8 cellular contexts compared by ENCODE assay signal in the genomic region with DNA sequence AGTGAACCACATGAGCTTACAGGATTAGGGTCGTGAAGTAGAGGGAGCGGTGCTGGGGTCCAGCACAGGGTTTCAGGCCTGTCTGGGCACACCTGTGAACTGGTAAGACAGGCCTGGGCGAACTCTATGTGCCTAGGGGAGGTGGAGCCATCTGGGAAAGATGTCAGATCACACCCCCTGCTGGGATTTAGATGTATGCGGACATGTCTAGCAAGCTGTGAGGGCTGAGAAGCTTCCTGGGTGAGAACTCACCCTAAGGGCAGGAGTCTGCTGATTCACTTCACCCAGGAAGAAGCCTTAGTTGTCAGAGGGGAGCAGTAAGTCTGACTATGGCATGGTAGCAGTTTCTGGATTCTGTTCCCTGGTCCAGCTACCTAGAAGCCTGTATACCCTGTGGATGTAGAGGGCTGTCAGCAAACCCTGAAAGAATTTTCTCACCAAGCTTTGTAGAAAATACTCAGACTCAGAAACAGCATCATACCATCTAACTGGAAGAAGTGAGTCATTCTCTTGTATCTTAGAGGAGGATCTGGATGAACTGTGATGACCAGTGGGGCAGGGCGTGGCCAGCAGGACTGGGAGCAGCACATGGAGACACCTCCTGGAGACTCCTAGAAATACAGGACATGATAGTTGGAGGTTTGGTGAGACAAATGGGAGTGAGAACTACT. TPM values are rescaled to one million over a fixed set of nuclear protein-coding genes. Genes with fewer than 3 reads are reported as not detected.
DNase-seq lines count a peak whose midpoint lies in the region; ATAC-seq, FAIRE-seq and TF ChIP-seq lines count a peak whose summit lies in the region.

No MANE protein-coding gene starts in this region.

- no peak overlapping the region for H3K27ac ChIP-seq in GM12878 (ENCODE audit: control insufficient read depth, insufficient read depth)

- H3K4me1 Mint-ChIP-seq in stimulated activated effector memory CD8-positive, alpha-beta T cell treated with anti-CD3 and anti-CD28 coated beads, Interleukin-12 subunit alpha, Interleukin-12 subunit beta, amount 100 ng/mL, for 72 hours, result peaks cover 8% of the 10 kb centered on the region

- no peak overlapping the region for H3K4me2 ChIP-seq in GM12878 (ENCODE audit: control insufficient read depth, insufficient read depth)

- TF ChIP-seq POLR2A in GM12878 (IDR thresholded peaks at IDR 0.05; ENCODE audit: low read depth, low read length), result no peak

- H3K79me2 ChIP-seq in GM12878 (ENCODE audit: control insufficient read depth, insufficient read depth, low read length), result no peaks in the 10 kb centered on the region

- in situ Hi-C loops in GM12878 (cut with MboI), result no loop called here

- no peaks in the 10 kb centered on the region for H3K4me1 ChIP-seq in GM12878 (ENCODE audit: control insufficient read depth, insufficient read depth, low read length)

- H3K27ac Mint-ChIP-seq in stimulated activated effector memory CD8-positive, alpha-beta T cell treated with anti-CD3 and anti-CD28 coated beads, Interleukin-12 subunit alpha, Interleukin-12 subunit beta, amount 100 ng/mL, for 72 hours, result peak overlapping the region; percentile 30

- FAIRE-seq in GM12878 (lab: Jason Lieb, UNC), result no peak

- SMC1A ChIA-PET in GM12878 (lab: Charles Lee; ENCODE audit: uncharacterized antibody, unreplicated experiment), result interaction anchor here (2.6 kb wide), 1 partner anchor 263 kb away, joined by 9 read pairs; no protein-coding TSS in a partner anchor

- RAD21 ChIA-PET in GM12878 (lab: Charles Lee; ENCODE audit: unreplicated experiment), result no interaction called here

- DNase-seq in AG20443 (ENCODE audit: low spot score) (peak; percentile 94), NCI-H526 (lab: John Stamatoyannopoulos, UW) (peak; percentile 66 to 67), GM12878 (ENCODE audit: low read depth, low spot score) (no peak), islet precursor cell (peak; percentile 98)
- no peak for DNase-seq in stimulated activated effector memory CD8-positive, alpha-beta T cell treated with anti-CD3 and anti-CD28 coated beads, Interleukin-12 subunit alpha, Interleukin-12 subunit beta, amount 100 ng/mL, for 72 hours (ENCODE audit: low spot score in 2 of 2)

- H3K9me3 ChIP-seq in GM12878 (replicated peaks; ENCODE audit: control insufficient read depth, insufficient read depth, low read length), result no peaks in the 10 kb centered on the region

- no peak for TF ChIP-seq EP300 in GM12878 (IDR thresholded peaks at IDR 0.05; ENCODE audit: borderline replicate concordance in 1 of 2, control insufficient read depth in 1 of 2, low read depth in 2 of 2, low read length in 2 of 2)

- H3K4me3 Mint-ChIP-seq in stimulated activated effector memory CD8-positive, alpha-beta T cell treated with anti-CD3 and anti-CD28 coated beads, Interleukin-12 subunit alpha, Interleukin-12 subunit beta, amount 100 ng/mL, for 72 hours, result no peak overlapping the region

- no peak overlapping the region for H3K4me3 ChIP-seq in GM12878

- POLR2A ChIA-PET in GM12878 (lab: Charles Lee), result no interaction called here

- H3K36me3 ChIP-seq in GM12878 (ENCODE audit: control insufficient read depth in 2 of 2, insufficient read depth in 2 of 2, low read length in 1 of 2), result no peaks in the 10 kb centered on the region

- H3K36me3 Mint-ChIP-seq in stimulated activated effector memory CD8-positive, alpha-beta T cell treated with anti-CD3 and anti-CD28 coated beads, Interleukin-12 subunit alpha, Interleukin-12 subunit beta, amount 100 ng/mL, for 72 hours, result peaks cover 6% of the 10 kb centered on the region

- H3K9me3 Mint-ChIP-seq in stimulated activated effector memory CD8-positive, alpha-beta T cell treated with anti-CD3 and anti-CD28 coated beads, Interleukin-12 subunit alpha, Interleukin-12 subunit beta, amount 100 ng/mL, for 72 hours, result no peaks in the 10 kb centered on the region

- H3K9ac ChIP-seq in GM12878 (ENCODE audit: control insufficient read depth, insufficient read depth, low read length), result no peak overlapping the region

- no peaks in the 10 kb centered on the region for H3K27me3 ChIP-seq in GM12878 (replicated peaks in 1 of 2; ENCODE audit: control insufficient read depth in 2 of 2, insufficient read depth in 2 of 2, low read length in 1 of 2)

- ATAC-seq in GM21423 (IDR thresholded peaks at IDR 0.05; ENCODE audit: unreplicated experiment), result peak; percentile 52
- peak; percentile 60 for ATAC-seq in GM12878
- ATAC-seq in stimulated activated effector memory CD8-positive, alpha-beta T cell treated with anti-CD3 and anti-CD28 coated beads, Interleukin-12 subunit alpha, Interleukin-12 subunit beta, amount 100 ng/mL, for 72 hours, result peak; percentile 82
- no peak for ATAC-seq in GM19324 (IDR thresholded peaks at IDR 0.05; ENCODE audit: low FRiP score, unreplicated experiment)
- no peak for ATAC-seq in GM21360 (IDR thresholded peaks at IDR 0.05; ENCODE audit: unreplicated experiment)

- 0 out of 2 replicates have a peak, but pooled peaks have one; percentile 5 for TF ChIP-seq RAD21 in GM12878 (IDR thresholded peaks at IDR 0.05; ENCODE audit: insufficient read depth, low read depth, low read length)

- intact Hi-C loops in GM12878 (cut with micrococcal nuclease; ENCODE audit: unreplicated experiment), result no loop called here

- no TSS peak for BruUV-seq in GM12878 (replicated peaks; lab: Mats Ljungman, UMichigan)

- 0 out of 6 replicates have a peak, but pooled peaks of 1 of the 3 experiments have one; percentile 4 for TF ChIP-seq CTCF in GM12878 (IDR thresholded peaks at IDR 0.05 in 2 of 3, conservative IDR thresholded peaks at IDR 0.05 in 1 of 3; ENCODE audit: control insufficient read depth in 2 of 3, extremely low read depth in 1 of 3, insufficient read depth in 1 of 3, low read depth in 3 of 3, low read length in 3 of 3)

- no peaks in the 10 kb centered on the region for H4K20me1 ChIP-seq in GM12878 (ENCODE audit: control insufficient read depth, insufficient read depth)

- no peak overlapping the region for H2AFZ ChIP-seq in GM12878 (ENCODE audit: control insufficient read depth, low read depth, low read length)

- WGBS in GM12878 (ENCODE audit: insufficient coverage, insufficient replicate concordance, low lambda C conversion rate, missing lambda C conversion rate), result 21% methylated on average over 5 of the region's 5 CpGs

- CTCF ChIA-PET in GM12878 (lab: Yijun Ruan, JAX), result interaction anchor here (0.6 to 1.2 kb wide), 2 partner anchors 95 to 263 kb away, joined by 3 read pairs; no protein-coding TSS in a partner anchor

TF ChIP-seq in GM12878, 131 proteins besides CTCF, POLR2A, EP300 and RAD21:
- no peak for TF ChIP-seq CREB1 (IDR thresholded peaks at IDR 0.05; ENCODE audit: low read depth)
- no peak for TF ChIP-seq BCLAF1 (IDR thresholded peaks at IDR 0.05)

RNA-seq across cellular contexts. Expression of gene PYGL, which starts 11.2 kb away (rescaled TPM):
- 0.39 TPM in 1 of 2 replicates, not detected in the other for total RNA-seq in GM12878 (2013; cell fraction: nucleolus; rRNA removed)
- total RNA-seq in GM12878 (2014; rRNA removed) (1.3 and 1.4 TPM in 2 replicates), GM12878 (2014; rRNA removed; fragmentation: Illumina TruSeq; extraction: Trizol) (0.55 and 0.76 TPM in 2 replicates), GM12878 (2021) (1.1 and 1.4 TPM in 2 replicates)
- polyA plus RNA-seq in GM12878 (2011; ENCODE audit: low read depth), result 0.35 TPM
- polyA plus RNA-seq in GM12878 (2011; rRNA removed) (0.05 and 0.09 TPM in 2 replicates), GM12878 (2014; fragmentation: Illumina TruSeq; extraction: Trizol) (0.66 and 2.0 TPM in 2 replicates), GM12878 (2014; fragmentation: Nextera tagmentation; extraction: Ambion mirVana) (under 1 TPM; 0.43 to 0.88 TPM), GM12878 (2014; rRNA removed) (0.48 and 0.59 TPM in 2 replicates), GM12878 (2016; fragmentation: Nextera tagmentation; extraction: Ambion mirVana) (1 to 10 TPM in 1 of 2 experiments, under 1 TPM in 1; 0.82 to 1.3 TPM)
- 0.03 and 0.05 TPM in 2 replicates for polyA plus RNA-seq in GM12878 (2011; cell fraction: cytosol; rRNA removed)
- polyA plus RNA-seq in GM12878 (2011; cell fraction: nucleus; rRNA removed), result 0.03 TPM in 1 of 2 replicates, not detected in the other
- 0.66 and 1.2 TPM in 2 replicates for polyA plus RNA-seq in GM12878 (2012)
- polyA minus RNA-seq in GM12878 (2011; rRNA and poly(A)+ RNA removed), result not detected in 2 replicates
- 0.62 TPM in 1 of 2 replicates, not detected in the other for polyA minus RNA-seq in GM12878 (2011; cell fraction: cytosol; rRNA and poly(A)+ RNA removed)
- not detected in 2 replicates for polyA minus RNA-seq in GM12878 (2011; cell fraction: nucleus; rRNA and poly(A)+ RNA removed)

Comparison
In these comparisons a context has a peak if more than half of its experiments do, and no peak if none do; other contexts are left out.
1. DNase-seq: peak in AG20443 (single experiment), NCI-H526 (2 of 2) and islet precursor cell (single experiment); none in GM12878 (single experiment) and stimulated activated effector memory CD8-positive, alpha-beta T cell treated with anti-CD3 and anti-CD28 coated beads, Interleukin-12 subunit alpha, Interleukin-12 subunit beta, amount 100 ng/mL, for 72 hours (0 of 2).
2. ATAC-seq: peak in GM21423 (single experiment), GM12878 (single experiment) and stimulated activated effector memory CD8-positive, alpha-beta T cell treated with anti-CD3 and anti-CD28 coated beads, Interleukin-12 subunit alpha, Interleukin-12 subunit beta, amount 100 ng/mL, for 72 hours (single experiment); none in GM19324 (single experiment) and GM21360 (single experiment).